Comparison of ENCODE assay signal across 13 cellular contexts in the genomic region with DNA sequence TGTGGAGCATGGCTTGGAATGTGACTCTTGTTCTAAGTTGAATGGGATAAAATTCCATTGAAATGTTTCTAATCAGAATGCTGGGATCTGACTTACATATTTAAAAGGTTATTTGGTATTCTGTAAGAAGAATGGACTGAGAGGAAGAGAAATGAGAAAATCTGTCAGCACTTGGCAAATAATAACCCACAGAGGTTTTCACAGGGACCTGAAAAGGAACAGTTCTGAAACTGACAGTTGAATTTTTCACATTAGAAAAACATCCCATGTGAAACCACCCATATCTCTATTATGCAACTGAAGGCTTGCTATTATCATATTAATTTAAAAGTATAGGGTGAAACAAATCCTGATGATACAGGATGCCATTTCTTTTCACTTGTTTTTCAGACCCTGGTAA.
DNase-seq lines count a peak whose midpoint lies in the region; ATAC-seq, FAIRE-seq and TF ChIP-seq lines count a peak whose summit lies in the region.
"Had no signal": no experiment of that assay in that cellular context is flagged by ENCODE, and none has a peak within 500 bp of the region (broad histone marks: within the 10 kb centered on the region; RNA-seq: fewer than 3 reads in every experiment).

No MANE protein-coding gene starts in this region.

- H3K9me3 ChIP-seq in stomach, result peaks cover 0 to 5% (median 3%) of the 10 kb centered on the region in 4 donors

- no peak for FAIRE-seq in urothelium cell line (lab: Jason Lieb, UNC)

- no peak for TF ChIP-seq EP300 in stomach (IDR thresholded peaks at IDR 0.05)

- H3K27ac ChIP-seq in stomach, result no peak overlapping the region
- H3K27ac ChIP-seq: cardiac muscle cell, SK-N-MC had no signal

- ATAC-seq in GM18909 (IDR thresholded peaks at IDR 0.05; ENCODE audit: poor library complexity, unreplicated experiment), result peak; percentile 63
- ATAC-seq in GM21619 (IDR thresholded peaks at IDR 0.05; ENCODE audit: unreplicated experiment), result peak; percentile 79
- peak; percentile 77 for ATAC-seq in HG03175 (IDR thresholded peaks at IDR 0.05; ENCODE audit: unreplicated experiment)
- no peak for ATAC-seq in HG03354 (IDR thresholded peaks at IDR 0.05; ENCODE audit: poor library complexity, severe bottlenecking, unreplicated experiment)

- DNase-seq in cerebellar cortex (ENCODE audit: low spot score), result peak; percentile 27
- no peak for DNase-seq in urothelium cell line (ENCODE audit: low spot score)
- DNase-seq in superior temporal gyrus (ENCODE audit: extremely low spot score), result no peak
- DNase-seq in stomach, result no peak
- DNase-seq: activated naive CD4-positive, alpha-beta T cell; kidney; NCI-H2171 treated with DMSO at 0.1 percent for 48 hours had no signal

- no peaks in the 10 kb centered on the region for H3K27me3 ChIP-seq in stomach
- H3K27me3 ChIP-seq: cardiac muscle cell had no signal

- intact Hi-C loops in stomach (cut with DNase I; ENCODE audit: low total_unique reads), result no loop called here

- no peak for TF ChIP-seq CTCF in stomach (IDR thresholded peaks at IDR 0.05)

- H3K36me3 ChIP-seq in stomach, result no peaks in the 10 kb centered on the region
- H3K36me3 ChIP-seq: cardiac muscle cell had no signal

- no peak for TF ChIP-seq POLR2A in stomach (IDR thresholded peaks at IDR 0.05)

- no peak overlapping the region for H3K4me3 ChIP-seq in stomach
- H3K4me3 ChIP-seq: cardiac muscle cell, SK-N-MC had no signal

- no peaks in the 10 kb centered on the region for H3K4me1 ChIP-seq in stomach
